Comparison of ENCODE assay signal across 17 cellular contexts in the genomic region with DNA sequence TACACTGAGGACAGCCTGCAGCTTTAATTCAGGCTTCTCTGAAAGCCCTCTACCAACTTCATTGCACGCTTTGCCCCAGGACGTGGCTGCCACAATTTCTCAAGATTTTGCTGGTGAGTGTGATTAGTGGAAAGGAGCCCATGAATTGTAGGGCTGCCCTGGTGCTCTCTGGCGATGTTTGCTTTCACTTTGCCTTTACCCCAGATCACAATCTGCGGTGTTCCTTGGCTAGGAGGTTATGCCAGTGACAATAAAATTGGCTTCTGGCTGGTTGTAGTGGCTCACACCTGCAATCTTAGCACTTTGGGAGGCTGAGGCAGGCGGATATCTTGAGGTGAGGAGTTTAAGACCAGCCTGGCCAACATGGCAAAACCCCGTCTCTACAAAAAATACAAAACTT.
"Had no signal": no experiment of that assay in that cellular context is flagged by ENCODE, and none has a peak within 500 bp of the region (broad histone marks: within the 10 kb centered on the region; RNA-seq: fewer than 3 reads in every experiment).

No MANE protein-coding gene starts in this region.

- H3K4me1 ChIP-seq: right atrium auricular region, testis had no signal

- H3K27ac Mint-ChIP-seq: activated CD4-positive, alpha-beta T cell treated with anti-CD3 and anti-CD28 coated beads, Interleukin-2, amount 10 ng/mL, durations not matched to agents 24 days and 14 days; nephron progenitor cell; progenitor cell of endocrine pancreas; stimulated activated naive CD8-positive, alpha-beta T cell treated with anti-CD3 and anti-CD28 coated beads, Interleukin-15, Interleukin-2, amounts not matched to agents 100 ng/mL and 50 ng/mL, for 24 hours had no signal

- H3K4me3 ChIP-seq: lung, right atrium auricular region, testis had no signal

- H3K27me3 Mint-ChIP-seq: activated CD4-positive, alpha-beta T cell treated with anti-CD3 and anti-CD28 coated beads, Interleukin-2, amount 10 ng/mL, durations not matched to agents 24 days and 14 days; stimulated activated naive CD8-positive, alpha-beta T cell treated with anti-CD3 and anti-CD28 coated beads, Interleukin-15, Interleukin-2, amounts not matched to agents 100 ng/mL and 50 ng/mL, for 24 hours had no signal

- H3K4me1 Mint-ChIP-seq: activated CD4-positive, alpha-beta T cell treated with anti-CD3 and anti-CD28 coated beads, Interleukin-2, amount 10 ng/mL, durations not matched to agents 24 days and 14 days had no signal

- H3K27ac ChIP-seq: right atrium auricular region, testis had no signal

- H3K9me3 ChIP-seq: testis had no signal

- H3K36me3 ChIP-seq: right atrium auricular region had no signal

- H3K4me3 Mint-ChIP-seq: activated CD4-positive, alpha-beta T cell treated with anti-CD3 and anti-CD28 coated beads, Interleukin-2, amount 10 ng/mL, durations not matched to agents 24 days and 14 days; nephron progenitor cell; stimulated activated naive CD8-positive, alpha-beta T cell treated with anti-CD3 and anti-CD28 coated beads, Interleukin-15, Interleukin-2, amounts not matched to agents 100 ng/mL and 50 ng/mL, for 24 hours had no signal

- H3K27me3 ChIP-seq: right atrium auricular region, testis had no signal

- DNase-seq: activated CD4-positive, alpha-beta T cell treated with anti-CD3 and anti-CD28 coated beads, Interleukin-2, amount 10 ng/mL, durations not matched to agents 24 days and 14 days; activated CD4-positive, CD25-positive, alpha-beta regulatory T cell; activated CD8-positive, alpha-beta memory T cell treated with anti-CD3 and anti-CD28 coated beads for 24 hours; activated CD8-positive, alpha-beta memory T cell treated with anti-CD3 and anti-CD28 coated beads, Interleukin-2, amount 50 U/mL, for 48 hours; activated effector memory CD4-positive, alpha-beta T cell treated with Interleukin-2 at 50 U/mL for 16 hours; activated naive CD4-positive, alpha-beta T cell treated with anti-CD3 and anti-CD28 coated beads, Interleukin-2, amount 50 U/mL, for 16 hours; activated T-cell treated with anti-CD3 and anti-CD28 coated beads, Interleukin-2, amount 50 U/mL, for 48 hours; dermis blood vessel endothelial cell; foreskin fibroblast; nephron progenitor cell; stimulated activated CD4-positive, alpha-beta T cell treated with anti-CD3 and anti-CD28 coated beads, Interleukin-2, amount 100 ng/mL, for 48 hours; T1000; testis had no signal
